28 cellular contexts compared by ENCODE assay signal in genomic region chr4:185642907-185643306, GRCh38.
"Had no signal": no experiment of that assay in that cellular context is flagged by ENCODE, and none has a peak within 500 bp of the region (broad histone marks: within the 10 kb centered on the region; RNA-seq: fewer than 3 reads in every experiment).

No MANE protein-coding gene starts in this region.

- DNase-seq: activated CD4-positive, alpha-beta T cell treated with anti-CD3 and anti-CD28 coated beads for 48 hours; activated CD4-positive, alpha-beta T cell treated with anti-CD3 and anti-CD28 coated beads, Interleukin-2, amount 50 U/mL, for 48 hours; activated CD8-positive, alpha-beta memory T cell treated with anti-CD3 and anti-CD28 coated beads, Interleukin-2, amount 50 U/mL, for 48 hours; activated gamma-delta T cell treated with Interleukin-2 at 50 U/mL for 16 hours; activated naive CD4-positive, alpha-beta T cell treated with anti-CD3 and anti-CD28 coated beads, Interleukin-2, amount 50 U/mL, for 16 hours; activated T-cell treated with anti-CD3 and anti-CD28 coated beads, Interleukin-2, amount 50 U/mL, for 4 hours; amniotic stem cell; colonic mucosa; dorsolateral prefrontal cortex; effector memory CD4-positive, alpha-beta T cell; erythroblast; heart left ventricle; left lung; SK-N-SH; spleen; stimulated activated naive CD8-positive, alpha-beta T cell treated with anti-CD3 and anti-CD28 coated beads, Interleukin-15, Interleukin-2, amounts not matched to agents 100 U/mL and 50 U/mL, for 24 hours; SW 1271; T-helper 9 cell; upper lobe of right lung had no signal

- H3K4me1 Mint-ChIP-seq: activated T-helper 17 cell treated with anti-CD3 and anti-CD28 coated beads, Interleukin-2, amount 50 U/mL, for 72 hours had no signal

- H3K4me3 Mint-ChIP-seq: activated T-cell treated with anti-CD3 and anti-CD28 coated beads, Interleukin-2, amount 50 U/mL, for 4 hours; activated T-helper 17 cell treated with anti-CD3 and anti-CD28 coated beads, Interleukin-2, amount 50 U/mL, for 72 hours; nephron; T-helper 1 cell treated with Interleukin-12 subunit alpha and Interleukin-12 subunit beta and Interleukin-4 antibody, amounts not matched to agents 30 μg/mL and 1 μg/mL, for 36 hours had no signal

- H3K4me3 ChIP-seq: breast epithelium, colonic mucosa, dorsolateral prefrontal cortex, heart left ventricle, left lung, right atrium auricular region, spleen, thoracic aorta, upper lobe of right lung had no signal

- ATAC-seq: activated CD4-positive, CD25-positive, alpha-beta regulatory T cell treated with anti-CD3 and anti-CD28 coated beads, Interleukin-2, amount 50 U/mL, for 24 hours; activated T-cell treated with anti-CD3 and anti-CD28 coated beads, Interleukin-2, amount 50 U/mL, for 4 hours; activated T-helper 17 cell treated with anti-CD3 and anti-CD28 coated beads, Interleukin-2, amount 50 U/mL, for 72 hours; left lung; stimulated activated naive CD8-positive, alpha-beta T cell treated with anti-CD3 and anti-CD28 coated beads, Interleukin-15, Interleukin-2, amounts not matched to agents 100 U/mL and 50 U/mL, for 24 hours; upper lobe of right lung had no signal

- H3K9me3 ChIP-seq: breast epithelium, colonic mucosa, heart left ventricle, left lung, neutrophil, right atrium auricular region, SK-N-SH, spleen, thoracic aorta, upper lobe of right lung had no signal

- H3K36me3 ChIP-seq: breast epithelium, colonic mucosa, neutrophil had no signal

- H3K9me3 Mint-ChIP-seq: activated T-cell treated with anti-CD3 and anti-CD28 coated beads, Interleukin-2, amount 50 U/mL, for 4 hours; activated T-helper 17 cell treated with anti-CD3 and anti-CD28 coated beads, Interleukin-2, amount 50 U/mL, for 72 hours; nephron; T-helper 1 cell treated with Interleukin-12 subunit alpha and Interleukin-12 subunit beta and Interleukin-4 antibody, amounts not matched to agents 30 μg/mL and 1 μg/mL, for 36 hours had no signal

- H3K27ac ChIP-seq: breast epithelium, colonic mucosa, dorsolateral prefrontal cortex, left lung, neutrophil, right atrium auricular region, thoracic aorta, upper lobe of right lung, VCaP had no signal

- H3K27me3 ChIP-seq: breast epithelium, colonic mucosa, right atrium auricular region, upper lobe of right lung had no signal

- H3K9ac ChIP-seq: SK-N-SH had no signal

- H3K27ac Mint-ChIP-seq: activated T-helper 17 cell treated with anti-CD3 and anti-CD28 coated beads, Interleukin-2, amount 50 U/mL, for 72 hours; nephron; T-helper 1 cell treated with Interleukin-12 subunit alpha and Interleukin-12 subunit beta and Interleukin-4 antibody, amounts not matched to agents 30 μg/mL and 1 μg/mL, for 36 hours had no signal

- H3K4me2 ChIP-seq: SK-N-SH had no signal

- H3K4me1 ChIP-seq: breast epithelium, colonic mucosa, left lung, upper lobe of right lung had no signal
